In genomic region chr1:156595016-156595415, GRCh38 we compare ENCODE assay signal across 3 cellular contexts.
TF ChIP-seq lines count a peak whose summit lies in the region.

No MANE protein-coding gene starts in this region.

TF ChIP-seq in SK-N-SH, 30 proteins besides CTCF, POLR2A, EP300 and RAD21 (continued from another document):
- no peak for TF ChIP-seq YY1 (IDR thresholded peaks at IDR 0.05; ENCODE audit: low read depth)
TF ChIP-seq in SK-N-SH: peak in this region for 1.

TF ChIP-seq in SK-N-SH treated with all-trans-retinoic acid at 6 μM for 48 hours, 23 proteins besides CTCF, POLR2A, EP300 and RAD21 (continued from another document):
- TF ChIP-seq CSRNP3 (CRISPR knock-in tag; IDR thresholded peaks at IDR 0.05) = no peak
- TF ChIP-seq TCF4 (CRISPR knock-in tag; IDR thresholded peaks at IDR 0.05; ENCODE audit: borderline replicate concordance) = no peak
- TF ChIP-seq TSHZ2 (CRISPR knock-in tag; IDR thresholded peaks at IDR 0.05) = no peak
- TF ChIP-seq OSR1 (CRISPR knock-in tag; IDR thresholded peaks at IDR 0.05) = no peak
- no peak for TF ChIP-seq ISL1 (CRISPR knock-in tag; IDR thresholded peaks at IDR 0.05)
- no peak for TF ChIP-seq PATZ1 (CRISPR knock-in tag; IDR thresholded peaks at IDR 0.05; ENCODE audit: borderline replicate concordance)
- TF ChIP-seq ZNF70 (CRISPR knock-in tag; IDR thresholded peaks at IDR 0.05) = no peak
- no peak for TF ChIP-seq ZC3H10 (CRISPR knock-in tag; IDR thresholded peaks at IDR 0.05)
- TF ChIP-seq GLIS3 (CRISPR knock-in tag; IDR thresholded peaks at IDR 0.05) = no peak

TF ChIP-seq in GM12891, 5 proteins besides CTCF, POLR2A, EP300 and RAD21 (continued from another document):
- TF ChIP-seq POLR2AphosphoS5 (IDR thresholded peaks at IDR 0.05; ENCODE audit: low read depth, low read length) = peak; percentile 65
- TF ChIP-seq SPI1 (IDR thresholded peaks at IDR 0.05; ENCODE audit: low read depth, low read length) = no peak
TF ChIP-seq in GM12891: peak in this region for 1.
